ENCODE assay signal across 20 cellular contexts in the genomic region with DNA sequence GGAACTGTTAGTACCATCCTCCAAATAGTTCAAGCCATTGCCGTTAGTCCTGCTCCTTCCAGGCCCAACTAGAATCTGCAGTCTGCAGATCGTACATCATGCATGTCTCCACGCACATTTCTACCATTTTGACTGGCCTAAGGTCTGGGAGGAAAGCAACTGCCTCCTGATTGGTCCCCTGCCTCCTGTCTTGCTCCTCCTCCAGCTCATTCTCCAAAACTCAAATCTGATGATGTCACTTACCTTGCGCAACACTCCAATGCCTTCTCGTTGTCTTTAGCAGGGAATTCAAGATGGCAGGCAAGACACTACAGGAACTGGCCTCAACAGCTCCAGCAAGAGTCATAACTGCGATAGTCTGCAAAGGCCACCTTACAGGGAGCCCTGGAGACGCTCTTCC. TPM values are rescaled to one million over a fixed set of nuclear protein-coding genes. Genes with fewer than 3 reads are reported as not detected.
DNase-seq lines count a peak whose midpoint lies in the region; ATAC-seq and TF ChIP-seq lines count a peak whose summit lies in the region.
"Had no signal": no experiment of that assay in that cellular context is flagged by ENCODE, and none has a peak within 500 bp of the region (broad histone marks: within the 10 kb centered on the region; RNA-seq: fewer than 3 reads in every experiment).

No MANE protein-coding gene starts in this region.

- ATAC-seq in activated CD8-positive, alpha-beta T cell treated with anti-CD3 and anti-CD28 coated beads for 36 hours: no peak
- ATAC-seq: T-helper 17 cell had no signal

- H3K9me3 Mint-ChIP-seq in activated CD8-positive, alpha-beta T cell treated with anti-CD3 and anti-CD28 coated beads for 36 hours: no peaks in the 10 kb centered on the region

- no peaks in the 10 kb centered on the region for H3K36me3 Mint-ChIP-seq in activated CD8-positive, alpha-beta T cell treated with anti-CD3 and anti-CD28 coated beads for 36 hours (ENCODE audit: low read depth)

- no peak overlapping the region for H3K4me3 Mint-ChIP-seq in activated CD8-positive, alpha-beta T cell treated with anti-CD3 and anti-CD28 coated beads for 36 hours
- H3K4me3 Mint-ChIP-seq: T-helper 17 cell had no signal

- no peak for TF ChIP-seq CTCF in activated CD8-positive, alpha-beta T cell treated with anti-CD3 and anti-CD28 coated beads for 36 hours (IDR thresholded peaks at IDR 0.05)

- POLR2A ChIA-PET in activated CD8-positive, alpha-beta T cell treated with anti-CD3 and anti-CD28 coated beads for 36 hours (lab: Charles Lee): no interaction called here

- H3K27ac Mint-ChIP-seq in activated CD8-positive, alpha-beta T cell treated with anti-CD3 and anti-CD28 coated beads for 36 hours: no peak overlapping the region
- H3K27ac Mint-ChIP-seq: T-helper 17 cell had no signal

- H3K4me1 Mint-ChIP-seq in activated CD8-positive, alpha-beta T cell treated with anti-CD3 and anti-CD28 coated beads for 36 hours (ENCODE audit: low read depth): peaks cover 4% of the 10 kb centered on the region
- H3K4me1 Mint-ChIP-seq: T-helper 17 cell had no signal

- DNase-seq in H4 (ENCODE audit: low spot score) (peak; percentile 19), SK-N-DZ (ENCODE audit: low spot score) (peak; percentile 62), mesenteric fat pad (ENCODE audit: low spot score) (peak; percentile 11), MV-4-11 (lab: John Stamatoyannopoulos, UW) (no peak), HUDEP-2 (lab: John Stamatoyannopoulos, UW; ENCODE audit: unreplicated experiment in 76 of 76) (no peak)
- no peak for DNase-seq in activated CD8-positive, alpha-beta T cell treated with anti-CD3 and anti-CD28 coated beads for 36 hours
- DNase-seq: activated CD4-positive, alpha-beta T cell treated with anti-CD3 and anti-CD28 coated beads, Interleukin-2, amount 50 U/mL, for 4 hours; activated T-cell treated with anti-CD3 and anti-CD28 coated beads, Interleukin-2, amount 50 U/mL, for 48 hours; foreskin melanocyte; HCEC 1CT; NCI-H1105 treated with DMSO at 0.1 percent for 48 hours; NCI-H69; SIG-M5; stimulated activated CD4-positive, alpha-beta T cell treated with anti-CD3 and anti-CD28 coated beads, Interleukin-4, amount 100 ng/mL, for 4 hours; substantia nigra; T-helper 17 cell; uterus; WERI-Rb-1 had no signal

- no peaks in the 10 kb centered on the region for H3K27me3 Mint-ChIP-seq in activated CD8-positive, alpha-beta T cell treated with anti-CD3 and anti-CD28 coated beads for 36 hours
- H3K27me3 Mint-ChIP-seq: T-helper 17 cell had no signal

- intact Hi-C loops in activated CD8-positive, alpha-beta T cell treated with anti-CD3 and anti-CD28 coated beads for 36 hours (cut with micrococcal nuclease): no loop called here

- CTCF ChIA-PET in activated CD8-positive, alpha-beta T cell treated with anti-CD3 and anti-CD28 coated beads for 36 hours (lab: Charles Lee): no interaction called here

RNA-seq across cellular contexts. Expression of gene HCAR1, which starts 9.7 kb away (rescaled TPM):
- not detected in 2 replicates for total RNA-seq in H4 (2014; rRNA removed; shearing (Covaris generic))
- 0.07 TPM in 1 of 2 replicates, not detected in the other for polyA plus RNA-seq in SK-N-DZ (2014; cell fraction: cytosol; rRNA removed)
- not detected in 2 replicates for polyA plus RNA-seq in SK-N-DZ (2014; cell fraction: nucleus; rRNA removed)
- total RNA-seq in mesenteric fat pad: 6.1 TPM
- total RNA-seq in activated CD8-positive, alpha-beta T cell treated with anti-CD3 and anti-CD28 coated beads for 36 hours: under 1 TPM; 0.18 to 0.25 TPM
- total RNA-seq: endothelial cell of umbilical vein, T-helper 17 cell had no signal

RNA-seq across cellular contexts. Expression of gene DENR, which starts 12.3 kb away (rescaled TPM):
- total RNA-seq in H4 (2014; rRNA removed; shearing (Covaris generic)): 50.6 and 55.4 TPM in 2 replicates
- polyA plus RNA-seq in SK-N-DZ (2014; cell fraction: cytosol; rRNA removed): 62.0 and 65.0 TPM in 2 replicates
- 21.3 and 23.8 TPM in 2 replicates for polyA plus RNA-seq in SK-N-DZ (2014; cell fraction: nucleus; rRNA removed)
- total RNA-seq in mesenteric fat pad: 35.1 TPM
- total RNA-seq in activated CD8-positive, alpha-beta T cell treated with anti-CD3 and anti-CD28 coated beads for 36 hours: 10 to 100 TPM; 56.3 to 57.2 TPM

RNA-seq across cellular contexts. Expression of gene HCAR3, which starts 23.7 kb away (rescaled TPM):
- total RNA-seq in H4 (2014; rRNA removed; shearing (Covaris generic)): not detected in 2 replicates
- polyA plus RNA-seq in SK-N-DZ (2014; cell fraction: cytosol; rRNA removed): not detected in 2 replicates
- polyA plus RNA-seq in SK-N-DZ (2014; cell fraction: nucleus; rRNA removed): not detected in 2 replicates
- total RNA-seq in mesenteric fat pad: 7.2 TPM
- not detected for total RNA-seq in activated CD8-positive, alpha-beta T cell treated with anti-CD3 and anti-CD28 coated beads for 36 hours
- total RNA-seq: Daoy, endothelial cell of umbilical vein, uterus had no signal

RNA-seq across cellular contexts. Expression of gene CCDC62, which starts 34.0 kb away (rescaled TPM):
- total RNA-seq in H4 (2014; rRNA removed; shearing (Covaris generic)): 0.25 and 0.35 TPM in 2 replicates
- polyA plus RNA-seq in SK-N-DZ (2014; cell fraction: cytosol; rRNA removed): 0.41 and 0.47 TPM in 2 replicates
- polyA plus RNA-seq in SK-N-DZ (2014; cell fraction: nucleus; rRNA removed): 0.93 and 1.4 TPM in 2 replicates
- total RNA-seq in mesenteric fat pad: 0.35 TPM
- under 1 TPM; 0.45 to 0.61 TPM for total RNA-seq in activated CD8-positive, alpha-beta T cell treated with anti-CD3 and anti-CD28 coated beads for 36 hours

RNA-seq across cellular contexts. Expression of gene HCAR2, which starts 37.2 kb away (rescaled TPM):
- 0.31 TPM in 1 of 2 replicates, not detected in the other for total RNA-seq in H4 (2014; rRNA removed; shearing (Covaris generic))
- polyA plus RNA-seq in SK-N-DZ (2014; cell fraction: cytosol; rRNA removed): not detected in 2 replicates
- polyA plus RNA-seq in SK-N-DZ (2014; cell fraction: nucleus; rRNA removed): not detected in 2 replicates
- 33.6 TPM for total RNA-seq in mesenteric fat pad
- total RNA-seq in activated CD8-positive, alpha-beta T cell treated with anti-CD3 and anti-CD28 coated beads for 36 hours: not detected
- total RNA-seq: Daoy, endothelial cell of umbilical vein, uterus had no signal
- polyA plus RNA-seq: endothelial cell of umbilical vein had no signal

Comparison
In these comparisons a context has a peak if more than half of its experiments do, and no peak if none do; other contexts are left out.
1. DNase-seq: peak in H4 (single experiment), SK-N-DZ (single experiment) and mesenteric fat pad (single experiment); none in MV-4-11 (single experiment), HUDEP-2 (0 of 76) and activated CD8-positive, alpha-beta T cell treated with anti-CD3 and anti-CD28 coated beads for 36 hours (single experiment).